ENCODE assay signal across 21 cellular contexts in genomic region chr15:57355259-57355658, GRCh38. TPM values are rescaled to one million over a fixed set of nuclear protein-coding genes. Genes with fewer than 3 reads are reported as not detected.
DNase-seq lines count a peak whose midpoint lies in the region; ATAC-seq, FAIRE-seq and TF ChIP-seq lines count a peak whose summit lies in the region.
"Had no signal": no experiment of that assay in that cellular context is flagged by ENCODE, and none has a peak within 500 bp of the region (broad histone marks: within the 10 kb centered on the region; RNA-seq: fewer than 3 reads in every experiment).

No MANE protein-coding gene starts in this region.

- H3F3A ChIP-seq in GM23338 (replicated peaks; ENCODE audit: low read depth), result no peaks in the 10 kb centered on the region

- no peak overlapping the region for H3K9ac ChIP-seq in astrocyte (ENCODE audit: low read length)

- H3K4me2 ChIP-seq in GM23338 (peak overlapping the region; percentile 12; the same call in 1 of the 2 replicates), astrocyte (ENCODE audit: low read length) (no peak overlapping the region)

- H3K27ac ChIP-seq in GM23338 (ENCODE audit: low read depth) (no peak overlapping the region), astrocyte (ENCODE audit: low read depth, low read length) (no peak overlapping the region)
- H3K27ac ChIP-seq: 22Rv1 had no signal

- no peaks in the 10 kb centered on the region for H3K79me2 ChIP-seq in GM23338 (replicated peaks; ENCODE audit: insufficient read depth)
- H3K79me2 ChIP-seq in astrocyte (ENCODE audit: insufficient read depth, low read length), result no peaks in the 10 kb centered on the region

- H3K27me3 Mint-ChIP-seq in GM23338 (ENCODE audit: insufficient read depth, low read depth, poor library complexity), result peaks cover 7% of the 10 kb centered on the region
- H3K27me3 Mint-ChIP-seq in astrocyte (ENCODE audit: low read depth, unreplicated experiment), result no peaks in the 10 kb centered on the region
- H3K27me3 Mint-ChIP-seq in neural crest cell (ENCODE audit: low read depth), result no peaks in the 10 kb centered on the region
- H3K27me3 Mint-ChIP-seq in osteocyte (ENCODE audit: unreplicated experiment), result no peaks in the 10 kb centered on the region

- peaks cover 3% of the 10 kb centered on the region for H3K9me3 ChIP-seq in astrocyte (ENCODE audit: insufficient read depth, low read depth, low read length)

- no peaks in the 10 kb centered on the region for H3K27me3 ChIP-seq in GM23338 (ENCODE audit: insufficient read depth)
- H3K27me3 ChIP-seq in astrocyte (ENCODE audit: insufficient read depth, low read length), result no peaks in the 10 kb centered on the region

- H2AFZ ChIP-seq in GM23338, result no peak overlapping the region
- no peak overlapping the region for H2AFZ ChIP-seq in astrocyte (ENCODE audit: low read depth, low read length)

- H3K27ac Mint-ChIP-seq in GM23338, result no peak overlapping the region
- peak overlapping the region; percentile 34 for H3K27ac Mint-ChIP-seq in astrocyte (ENCODE audit: unreplicated experiment)
- H3K27ac Mint-ChIP-seq in neural crest cell (ENCODE audit: unreplicated experiment), result peak overlapping the region; percentile 40
- no peak overlapping the region for H3K27ac Mint-ChIP-seq in osteocyte (ENCODE audit: unreplicated experiment)

- no peak for TF ChIP-seq CTCF in GM23338 (conservative IDR thresholded peaks at IDR 0.05; ENCODE audit: low read depth in 2 of 2)
- TF ChIP-seq CTCF in astrocyte (IDR thresholded peaks at IDR 0.05; ENCODE audit: insufficient read depth, low read depth, low read length), result no peak
- no peak for TF ChIP-seq CTCF in neural crest cell (conservative IDR thresholded peaks at IDR 0.05)
- TF ChIP-seq CTCF in osteocyte (IDR thresholded peaks at IDR 0.05), result no peak

- H3K36me3 ChIP-seq in GM23338 (ENCODE audit: insufficient read depth) (no peaks in the 10 kb centered on the region), astrocyte (ENCODE audit: insufficient read depth, low read length) (no peaks in the 10 kb centered on the region)

- ATAC-seq in GM23338, result no peak
- ATAC-seq in HG03442 (IDR thresholded peaks at IDR 0.05; ENCODE audit: unreplicated experiment), result no peak
- ATAC-seq: HepG2, Right ventricle myocardium inferior had no signal

- H3K4me3 ChIP-seq in GM23338 (no peak overlapping the region), astrocyte (ENCODE audit: insufficient read depth, low read depth, low read length) (no peak overlapping the region)

- H3K9me3 Mint-ChIP-seq in GM23338, result no peaks in the 10 kb centered on the region
- H3K9me3 Mint-ChIP-seq in astrocyte (ENCODE audit: unreplicated experiment), result no peaks in the 10 kb centered on the region
- H3K9me3 Mint-ChIP-seq in neural crest cell, result no peaks in the 10 kb centered on the region
- no peaks in the 10 kb centered on the region for H3K9me3 Mint-ChIP-seq in osteocyte (ENCODE audit: unreplicated experiment)

- H3K4me3 Mint-ChIP-seq in GM23338 (no peak overlapping the region), astrocyte (ENCODE audit: unreplicated experiment) (no peak overlapping the region), neural crest cell (no peak overlapping the region), osteocyte (ENCODE audit: unreplicated experiment) (no peak overlapping the region)
- H3K4me3 Mint-ChIP-seq: CD14-positive monocyte had no signal

- H3K36me3 Mint-ChIP-seq in GM23338 (ENCODE audit: low read depth) (no peaks in the 10 kb centered on the region; the same call in 1 of the 3 replicates), astrocyte (ENCODE audit: low read depth, unreplicated experiment) (peaks cover 1% of the 10 kb centered on the region), neural crest cell (ENCODE audit: low read depth) (no peaks in the 10 kb centered on the region), osteocyte (ENCODE audit: unreplicated experiment) (no peaks in the 10 kb centered on the region)
- H3K36me3 Mint-ChIP-seq: CD14-positive monocyte had no signal

- peaks cover 49% of the 10 kb centered on the region for H3K4me1 Mint-ChIP-seq in GM23338
- peaks cover 29% of the 10 kb centered on the region for H3K4me1 Mint-ChIP-seq in astrocyte (ENCODE audit: low read depth, unreplicated experiment)
- H3K4me1 Mint-ChIP-seq in neural crest cell, result peaks cover 11% of the 10 kb centered on the region
- H3K4me1 Mint-ChIP-seq in osteocyte (ENCODE audit: unreplicated experiment), result peaks cover 23% of the 10 kb centered on the region

- H4K20me1 ChIP-seq in GM23338 (replicated peaks; ENCODE audit: insufficient read depth), result no peaks in the 10 kb centered on the region
- H4K20me1 ChIP-seq in astrocyte (ENCODE audit: insufficient read depth, low read length), result no peaks in the 10 kb centered on the region

- FAIRE-seq in astrocyte (lab: Jason Lieb, UNC), result no peak
- FAIRE-seq: GM12891, GM18507, HepG2, RCC 7860 had no signal

- peaks cover 33% of the 10 kb centered on the region for H3K4me1 ChIP-seq in GM23338 (ENCODE audit: insufficient read depth)
- H3K4me1 ChIP-seq in astrocyte (ENCODE audit: insufficient read depth, low read length), result peaks cover 13% of the 10 kb centered on the region

- peak; percentile 25 for DNase-seq in DMS79 treated with DMSO at 0.1 percent for 48 hours (lab: John Stamatoyannopoulos, UW)
- no peak for DNase-seq in DMS79 (lab: John Stamatoyannopoulos, UW)
- DNase-seq in GM23338 (ENCODE audit: low spot score), result peak; percentile 43
- DNase-seq in astrocyte (ENCODE audit: low read depth), result no peak
- DNase-seq in neural crest cell (ENCODE audit: low read depth, low spot score), result no peak
- DNase-seq in osteocyte (ENCODE audit: extremely low spot score, unreplicated experiment), result no peak
- no peak for DNase-seq in stimulated activated CD4-positive, alpha-beta T cell treated with anti-CD3 and anti-CD28 coated beads, Interleukin-4, amount 100 ng/mL, for 24 hours
- DNase-seq: AML-193; KBM-7; NCI-H2029; NK-92 treated with Interleukin-12 subunit alpha and Interleukin-12 subunit beta, amount 100 ng/mL, for 24 hours; SW 1271; T-helper 2 cell had no signal

- peaks cover 13% of the 10 kb centered on the region; the same call in 1 of the 2 replicates for H3K9me2 ChIP-seq in GM23338 (ENCODE audit: insufficient read depth)

TF ChIP-seq in GM23338, 12 proteins besides CTCF, POLR2A, EP300 and RAD21:
- TF ChIP-seq ZNF114 (CRISPR knock-in tag; IDR thresholded peaks at IDR 0.05) (no peak), ETS1 (IDR thresholded peaks at IDR 0.05) (no peak)

RNA-seq across cellular contexts. Expression of gene CGNL1, which starts 21.0 kb away (rescaled TPM):
- total RNA-seq in GM23338 (2014; rRNA removed; shearing (Covaris generic)), result 57.8 and 58.0 TPM in 2 replicates
- 19.4 and 20.0 TPM in 2 replicates for polyA plus RNA-seq in GM23338 (2016; fragmentation: Nextera tagmentation; extraction: Ambion mirVana)
- total RNA-seq in astrocyte (10.2 and 11.0 TPM in 2 replicates), neural crest cell (1.2 and 1.3 TPM in 2 replicates), osteocyte (5.5 and 6.2 TPM in 2 replicates)
- polyA plus RNA-seq: CD14-positive monocyte had no signal

Comparison
In these comparisons a context has a peak if more than half of its experiments do, and no peak if none do; other contexts are left out.
1. DNase-seq: peak in DMS79 treated with DMSO at 0.1 percent for 48 hours (single experiment) and GM23338 (single experiment); none in DMS79 (single experiment), astrocyte (single experiment), neural crest cell (single experiment), osteocyte (single experiment) and stimulated activated CD4-positive, alpha-beta T cell treated with anti-CD3 and anti-CD28 coated beads, Interleukin-4, amount 100 ng/mL, for 24 hours (single experiment).
2. H3K27ac Mint-ChIP-seq: peak in astrocyte (single experiment) and neural crest cell (single experiment); none in GM23338 (single experiment) and osteocyte (single experiment).